In genomic region chr5:35003018-35003957, GRCh38 we compare ENCODE assay signal across 8 cellular contexts. TPM values are rescaled to one million over a fixed set of nuclear protein-coding genes. Genes with fewer than 3 reads are reported as not detected.
A peak's percentile ranks its signal among the peaks of the same experiment; 100 is the strongest.
DNase-seq lines count a peak whose midpoint lies in the region; ATAC-seq and TF ChIP-seq lines count a peak whose summit lies in the region.

No MANE protein-coding gene starts in this region.

- H3K36me3 ChIP-seq in CD4-positive, CD25-positive, alpha-beta regulatory T cell (ENCODE audit: control insufficient read depth, insufficient read depth, low read length), result no peaks in the 10 kb centered on the region
- no peaks in the 10 kb centered on the region for H3K36me3 ChIP-seq in effector memory CD4-positive, alpha-beta T cell (ENCODE audit: control insufficient read depth, insufficient read depth, low read length)
- no peaks in the 10 kb centered on the region for H3K36me3 ChIP-seq in mucosa of descending colon (ENCODE audit: low read depth)

- H3K36me3 Mint-ChIP-seq in CD4-positive, CD25-positive, alpha-beta regulatory T cell, result no peaks in the 10 kb centered on the region
- H3K36me3 Mint-ChIP-seq in activated CD8-positive, alpha-beta T cell treated with anti-CD3 and anti-CD28 coated beads for 36 hours (ENCODE audit: low read depth), result no peaks in the 10 kb centered on the region
- H3K36me3 Mint-ChIP-seq in stimulated activated naive B cell treated with anti-CD40 and anti-IgM and Interleukin-4, amounts not matched to agents 10 μg/mL and 1 μg/mL and 100 μg/mL, for 72 hours, result no peaks in the 10 kb centered on the region

- H3K4me1 ChIP-seq in CD4-positive, CD25-positive, alpha-beta regulatory T cell (ENCODE audit: control insufficient read depth, insufficient read depth, low read length, poor library complexity, severe bottlenecking), result no peaks in the 10 kb centered on the region
- no peaks in the 10 kb centered on the region for H3K4me1 ChIP-seq in effector memory CD4-positive, alpha-beta T cell (ENCODE audit: control insufficient read depth, insufficient read depth, low read length, poor library complexity, severe bottlenecking)
- no peaks in the 10 kb centered on the region for H3K4me1 ChIP-seq in mucosa of descending colon (ENCODE audit: low read depth)

- peaks cover 0 to 4% (median 0%) of the 10 kb centered on the region in 4 donors for H3K4me1 Mint-ChIP-seq in CD4-positive, CD25-positive, alpha-beta regulatory T cell
- no peaks in the 10 kb centered on the region for H3K4me1 Mint-ChIP-seq in activated CD8-positive, alpha-beta T cell treated with anti-CD3 and anti-CD28 coated beads for 36 hours (ENCODE audit: low read depth)
- no peaks in the 10 kb centered on the region for H3K4me1 Mint-ChIP-seq in stimulated activated naive B cell treated with anti-CD40 and anti-IgM and Interleukin-4, amounts not matched to agents 10 μg/mL and 1 μg/mL and 100 μg/mL, for 72 hours

- H3K27me3 ChIP-seq in CD4-positive, CD25-positive, alpha-beta regulatory T cell (ENCODE audit: control insufficient read depth, insufficient read depth, low read length), result no peaks in the 10 kb centered on the region
- no peaks in the 10 kb centered on the region for H3K27me3 ChIP-seq in effector memory CD4-positive, alpha-beta T cell (replicated peaks; ENCODE audit: control insufficient read depth, insufficient read depth, low read length, poor library complexity, severe bottlenecking)

- no peak overlapping the region for H3K27ac ChIP-seq in CD4-positive, CD25-positive, alpha-beta regulatory T cell (ENCODE audit: insufficient read depth, low read length, poor library complexity, severe bottlenecking)
- H3K27ac ChIP-seq in effector memory CD4-positive, alpha-beta T cell (ENCODE audit: insufficient read depth, low read length, poor library complexity, severe bottlenecking), result no peak overlapping the region

- H3K27ac Mint-ChIP-seq in CD4-positive, CD25-positive, alpha-beta regulatory T cell, result peak overlapping the region in 1 of 3 donors; percentile 25
- H3K27ac Mint-ChIP-seq in activated CD8-positive, alpha-beta T cell treated with anti-CD3 and anti-CD28 coated beads for 36 hours, result no peak overlapping the region
- H3K27ac Mint-ChIP-seq in stimulated activated naive B cell treated with anti-CD40 and anti-IgM and Interleukin-4, amounts not matched to agents 10 μg/mL and 1 μg/mL and 100 μg/mL, for 72 hours, result no peak overlapping the region

- POLR2A ChIA-PET in activated CD8-positive, alpha-beta T cell treated with anti-CD3 and anti-CD28 coated beads for 36 hours (lab: Charles Lee), result interaction anchor here (1.0 kb wide), 1 partner anchor 88 kb away, joined by 4 read pairs; the partner anchor contains the start of genes BRIX1 and RAD1

- intact Hi-C loops in activated CD8-positive, alpha-beta T cell treated with anti-CD3 and anti-CD28 coated beads for 36 hours (cut with micrococcal nuclease), result loop anchor here (10.0 kb wide), 1 partner anchor 508 kb away; no protein-coding TSS in a partner anchor
- intact Hi-C loops in mucosa of descending colon (cut with DNase I, micrococcal nuclease), result loop anchor here in 1 of 2 donors (10.0 kb wide), 1 partner anchor 528 kb away; no protein-coding TSS in a partner anchor

- no peaks in the 10 kb centered on the region for H3K9me3 Mint-ChIP-seq in CD4-positive, CD25-positive, alpha-beta regulatory T cell
- H3K9me3 Mint-ChIP-seq in activated CD8-positive, alpha-beta T cell treated with anti-CD3 and anti-CD28 coated beads for 36 hours, result peaks cover 2% of the 10 kb centered on the region
- H3K9me3 Mint-ChIP-seq in stimulated activated naive B cell treated with anti-CD40 and anti-IgM and Interleukin-4, amounts not matched to agents 10 μg/mL and 1 μg/mL and 100 μg/mL, for 72 hours, result peaks cover 0 to 1% of the 10 kb centered on the region in 2 donors

- CTCF ChIA-PET in activated CD8-positive, alpha-beta T cell treated with anti-CD3 and anti-CD28 coated beads for 36 hours (lab: Charles Lee), result interaction anchor here (0.6 to 4.1 kb wide), 33 partner anchors 9 to 1150 kb away, joined by 3 to 41 read pairs (median 3); no protein-coding TSS in a partner anchor

- H3K9me3 ChIP-seq in CD4-positive, CD25-positive, alpha-beta regulatory T cell (ENCODE audit: control insufficient read depth in 2 of 2, low read length in 2 of 2), result no peaks in the 10 kb centered on the region
- no peaks in the 10 kb centered on the region for H3K9me3 ChIP-seq in effector memory CD4-positive, alpha-beta T cell (ENCODE audit: control insufficient read depth, low read length)
- H3K9me3 ChIP-seq in mucosa of descending colon, result no peaks in the 10 kb centered on the region

- peaks cover 16% of the 10 kb centered on the region for H3K27me3 Mint-ChIP-seq in CD4-positive, CD25-positive, alpha-beta regulatory T cell
- H3K27me3 Mint-ChIP-seq in activated CD8-positive, alpha-beta T cell treated with anti-CD3 and anti-CD28 coated beads for 36 hours, result peaks cover 21% of the 10 kb centered on the region
- H3K27me3 Mint-ChIP-seq in stimulated activated naive B cell treated with anti-CD40 and anti-IgM and Interleukin-4, amounts not matched to agents 10 μg/mL and 1 μg/mL and 100 μg/mL, for 72 hours, result peaks cover 27 to 34% of the 10 kb centered on the region in 2 donors

- ATAC-seq in CD4-positive, CD25-positive, alpha-beta regulatory T cell (ENCODE audit: low read depth in 2 of 2), result no peak
- ATAC-seq in GM19324 (IDR thresholded peaks at IDR 0.05; ENCODE audit: low FRiP score, unreplicated experiment), result peak; percentile 68
- peak; percentile 42 for ATAC-seq in HG03469 (IDR thresholded peaks at IDR 0.05; ENCODE audit: unreplicated experiment)
- ATAC-seq in activated CD8-positive, alpha-beta T cell treated with anti-CD3 and anti-CD28 coated beads for 36 hours, result peak; percentile 77
- ATAC-seq in mucosa of descending colon, result peak; percentile 81
- ATAC-seq in stimulated activated naive B cell treated with anti-CD40 and anti-IgM and Interleukin-4, amounts not matched to agents 10 μg/mL and 1 μg/mL and 100 μg/mL, for 72 hours (replicated peaks), result peak; percentile 80 to 85

- TF ChIP-seq CTCF in activated CD8-positive, alpha-beta T cell treated with anti-CD3 and anti-CD28 coated beads for 36 hours (IDR thresholded peaks at IDR 0.05), result peak; percentile 92
- TF ChIP-seq CTCF in mucosa of descending colon (IDR thresholded peaks at IDR 0.05), result peak; percentile 70

- no peak overlapping the region for H3K4me3 ChIP-seq in CD4-positive, CD25-positive, alpha-beta regulatory T cell (ENCODE audit: low read depth, low read length)
- H3K4me3 ChIP-seq in effector memory CD4-positive, alpha-beta T cell (ENCODE audit: insufficient read depth, low read depth, low read length, poor library complexity, severe bottlenecking), result no peak overlapping the region
- H3K4me3 ChIP-seq in mucosa of descending colon, result no peak overlapping the region

- no peak overlapping the region for H3K4me3 Mint-ChIP-seq in CD4-positive, CD25-positive, alpha-beta regulatory T cell
- H3K4me3 Mint-ChIP-seq in activated CD8-positive, alpha-beta T cell treated with anti-CD3 and anti-CD28 coated beads for 36 hours, result no peak overlapping the region
- H3K4me3 Mint-ChIP-seq in stimulated activated naive B cell treated with anti-CD40 and anti-IgM and Interleukin-4, amounts not matched to agents 10 μg/mL and 1 μg/mL and 100 μg/mL, for 72 hours, result no peak overlapping the region

- peak; percentile 1 to 51 (median 22) for DNase-seq in CD4-positive, CD25-positive, alpha-beta regulatory T cell
- DNase-seq in NCI-H748 (lab: John Stamatoyannopoulos, UW; ENCODE audit: unreplicated experiment) (peak; percentile 78), mucosa of descending colon (peak in 2 of 3 donors; percentile 48 to 70)
- peak; percentile 73 for DNase-seq in activated CD8-positive, alpha-beta T cell treated with anti-CD3 and anti-CD28 coated beads for 36 hours
- peak in 2 of 3 donors; percentile 4 to 14 for DNase-seq in effector memory CD4-positive, alpha-beta T cell
- peak; percentile 37 for DNase-seq in stimulated activated naive B cell treated with anti-CD40 and anti-IgM and Interleukin-4, amounts not matched to agents 10 μg/mL and 1 μg/mL and 100 μg/mL, for 72 hours

RNA-seq across cellular contexts. Expression of gene AGXT2, which starts 44.5 kb away (rescaled TPM):
- total RNA-seq in CD4-positive, CD25-positive, alpha-beta regulatory T cell, result not detected
- not detected for polyA plus RNA-seq in CD4-positive, CD25-positive, alpha-beta regulatory T cell
- total RNA-seq in activated CD8-positive, alpha-beta T cell treated with anti-CD3 and anti-CD28 coated beads for 36 hours, result not detected
- total RNA-seq in mucosa of descending colon, result not detected

Comparison
In these comparisons a context has a peak if more than half of its experiments do, and no peak if none do; other contexts are left out.
1. ATAC-seq: peak in GM19324 (single experiment), HG03469 (single experiment), activated CD8-positive, alpha-beta T cell treated with anti-CD3 and anti-CD28 coated beads for 36 hours (single experiment), mucosa of descending colon (single experiment) and stimulated activated naive B cell treated with anti-CD40 and anti-IgM and Interleukin-4, amounts not matched to agents 10 μg/mL and 1 μg/mL and 100 μg/mL, for 72 hours (2 of 2); none in CD4-positive, CD25-positive, alpha-beta regulatory T cell (0 of 2).
2. DNase-seq: peak in every context shown above with its lines; median percentile 78 in NCI-H748; 73 in activated CD8-positive, alpha-beta T cell treated with anti-CD3 and anti-CD28 coated beads for 36 hours; 59 in mucosa of descending colon; 37 in stimulated activated naive B cell treated with anti-CD40 and anti-IgM and Interleukin-4, amounts not matched to agents 10 μg/mL and 1 μg/mL and 100 μg/mL, for 72 hours; 22 in CD4-positive, CD25-positive, alpha-beta regulatory T cell; 9 in effector memory CD4-positive, alpha-beta T cell.